Comparison of ENCODE assay signal across 28 cellular contexts in genomic region chr13:99072356-99072755, GRCh38.
"Had no signal": no experiment of that assay in that cellular context is flagged by ENCODE, and none has a peak within 500 bp of the region (broad histone marks: within the 10 kb centered on the region; RNA-seq: fewer than 3 reads in every experiment).

No MANE protein-coding gene starts in this region.

- H3K27me3 Mint-ChIP-seq: effector memory CD8-positive, alpha-beta T cell; stimulated activated memory B cell treated with anti-CD40 and anti-IgM and Interleukin-4, amounts not matched to agents 10 μg/mL and 1 μg/mL and 100 μg/mL, for 72 hours had no signal

- DNase-seq: activated CD4-positive, alpha-beta T cell treated with anti-CD3 and anti-CD28 coated beads, Interleukin-2, amount 50 U/mL, for 1 hour; activated effector memory CD4-positive, alpha-beta T cell treated with Interleukin-2 at 50 U/mL for 16 hours; activated naive CD4-positive, alpha-beta T cell treated with anti-CD3 and anti-CD28 coated beads for 36 hours; activated T-cell treated with anti-CD3 and anti-CD28 coated beads, Interleukin-2, amount 50 U/mL, for 48 hours; brain microvascular endothelial cell; cortex of kidney; effector memory CD8-positive, alpha-beta T cell; erythroblast; hippocampal formation; left cardiac atrium; nucleus accumbens; pancreas; SJCRH30; stimulated activated CD4-positive, alpha-beta T cell treated with anti-CD3 and anti-CD28 coated beads, Interleukin-1b, Interleukin-23, amount 100 ng/mL, for 48 hours; stimulated activated CD4-positive, alpha-beta T cell treated with anti-CD3 and anti-CD28 coated beads, Interleukin-4, amount 100 ng/mL, for 4 hours; stimulated activated CD8-positive, alpha-beta memory T cell treated with anti-CD3 and anti-CD28 coated beads, Interleukin-4, amount 100 ng/mL, for 48 hours; T-helper 9 cell; tibial artery had no signal

- H3K9me3 Mint-ChIP-seq: effector memory CD8-positive, alpha-beta T cell; neural crest cell had no signal

- H3K27me3 ChIP-seq: brain microvascular endothelial cell, gastroesophageal sphincter, pancreas, SJCRH30, suprapubic skin, tibial artery had no signal

- H3K9me3 ChIP-seq: pancreas, prostate gland, suprapubic skin had no signal

- H3K36me3 ChIP-seq: brain microvascular endothelial cell, pancreas, prostate gland, SJCRH30, suprapubic skin had no signal

- H3K4me3 ChIP-seq: gastroesophageal sphincter, pancreas, prostate gland, SJCRH30, smooth muscle cell, suprapubic skin, tibial artery had no signal

- H3K4me1 Mint-ChIP-seq: mesothelial cell of epicardium, neural crest cell had no signal

- H3K4me3 Mint-ChIP-seq: activated naive CD4-positive, alpha-beta T cell treated with anti-CD3 and anti-CD28 coated beads for 36 hours; effector memory CD8-positive, alpha-beta T cell; mesothelial cell of epicardium; neural crest cell; stimulated activated memory B cell treated with anti-CD40 and anti-IgM and Interleukin-4, amounts not matched to agents 10 μg/mL and 1 μg/mL and 100 μg/mL, for 72 hours had no signal

- H3K27ac Mint-ChIP-seq: activated naive CD4-positive, alpha-beta T cell treated with anti-CD3 and anti-CD28 coated beads for 36 hours; mesothelial cell of epicardium; stimulated activated memory B cell treated with anti-CD40 and anti-IgM and Interleukin-4, amounts not matched to agents 10 μg/mL and 1 μg/mL and 100 μg/mL, for 72 hours had no signal

- ATAC-seq: effector memory CD8-positive, alpha-beta T cell; gastroesophageal sphincter; left cardiac atrium; naive thymus-derived CD8-positive, alpha-beta T cell; pancreas; SK-N-SH treated with all-trans-retinoic acid at 6 μM for 48 hours; stimulated activated memory B cell treated with anti-CD40 and anti-IgM and Interleukin-4, amounts not matched to agents 10 μg/mL and 1 μg/mL and 100 μg/mL, for 72 hours had no signal

- H3K27ac ChIP-seq: brain microvascular endothelial cell, pancreas, prostate gland, SJCRH30, suprapubic skin, tibial artery, VCaP had no signal

- H3K4me1 ChIP-seq: pancreas, prostate gland, SJCRH30, suprapubic skin had no signal
